Comparison of ENCODE assay signal across 8 cellular contexts in genomic region chr12:119668315-119668651, GRCh38. TPM values are rescaled to one million over a fixed set of nuclear protein-coding genes. Genes with fewer than 3 reads are reported as not detected.
DNase-seq lines count a peak whose midpoint lies in the region; ATAC-seq and TF ChIP-seq lines count a peak whose summit lies in the region.

No MANE protein-coding gene starts in this region.

- intact Hi-C loops in ovary (cut with DNase I) = no loop called here

- H3K27ac ChIP-seq in OCI-LY3 (ENCODE audit: low read length) = peak overlapping the region; percentile 75
- H3K27ac ChIP-seq in epithelial cell of prostate = peak overlapping the region; percentile 99
- H3K27ac ChIP-seq in ovary = peak overlapping the region; percentile 51 to 85

- H3K4me2 ChIP-seq in OCI-LY3 (ENCODE audit: low read length) = peak overlapping the region; percentile 81

- TF ChIP-seq EP300 in ovary (IDR thresholded peaks at IDR 0.05) = no peak

- H3K27me3 ChIP-seq in OCI-LY3 (ENCODE audit: low read depth, low read length) (no peaks in the 10 kb centered on the region), ovary (no peaks in the 10 kb centered on the region)

- WGBS in ovary, 3 donors = 0 to 3% (median 2%) methylated on average over 14 of the region's 14 CpGs

- H3K9me3 ChIP-seq in OCI-LY3 (ENCODE audit: insufficient read depth, low read length) (no peaks in the 10 kb centered on the region), ovary (no peaks in the 10 kb centered on the region)

- TF ChIP-seq CTCF in OCI-LY3 (IDR thresholded peaks at IDR 0.05; ENCODE audit: low read depth, low read length) (no peak), ovary (IDR thresholded peaks at IDR 0.05) (no peak)

- H3K4me3 ChIP-seq in OCI-LY3 (ENCODE audit: low read length) (peak overlapping the region; percentile 94), ovary (peak overlapping the region; percentile 94)

- H3K79me2 ChIP-seq in OCI-LY3 (ENCODE audit: low read length) = peaks cover 39% of the 10 kb centered on the region

- H2AFZ ChIP-seq in OCI-LY3 (ENCODE audit: low read depth, low read length) = peak overlapping the region; percentile 66; the same call in 1 of the 2 replicates

- no peak for TF ChIP-seq POLR2A in ovary (IDR thresholded peaks at IDR 0.05)

- no peaks in the 10 kb centered on the region for H4K20me1 ChIP-seq in OCI-LY3 (ENCODE audit: insufficient read depth, low read length)

- H3K4me1 ChIP-seq in OCI-LY3 (ENCODE audit: low read length) = peaks cover 20% of the 10 kb centered on the region
- H3K4me1 ChIP-seq in ovary (ENCODE audit: insufficient read depth) = peaks cover 3% of the 10 kb centered on the region

- no peak for ATAC-seq in GM19023 (IDR thresholded peaks at IDR 0.05; ENCODE audit: unreplicated experiment)

- peak overlapping the region; percentile 95 for H3K9ac ChIP-seq in OCI-LY3 (ENCODE audit: low read length)

- DNase-seq in DMS79 treated with DMSO at 0.1 percent for 48 hours (lab: John Stamatoyannopoulos, UW) (peak; percentile 23), DMS79 (lab: John Stamatoyannopoulos, UW) (no peak), epithelial cell of prostate (ENCODE audit: low read depth, low spot score) (no peak), ovary (no peak), LoVo (ENCODE audit: low spot score) (no peak), T-helper 9 cell (no peak)

- H3K36me3 ChIP-seq in OCI-LY3 (replicated peaks; ENCODE audit: low read depth, low read length) (peaks cover 26% of the 10 kb centered on the region), ovary (no peaks in the 10 kb centered on the region)

RNA-seq across cellular contexts. Expression of gene PRKAB1, which starts 0.3 kb away (rescaled TPM):
- total RNA-seq in ovary = 10 to 100 TPM; 12.5 to 37.1 (median 24.8) TPM
- polyA plus RNA-seq in ovary = 10 to 100 TPM; 19.8 to 36.5 TPM
